Comparison of ENCODE assay signal across 8 cellular contexts in genomic region chr1:144104000-144104677, GRCh38.
DNase-seq lines count a peak whose midpoint lies in the region; ATAC-seq, FAIRE-seq and TF ChIP-seq lines count a peak whose summit lies in the region.
"Not testable (repeated sequence)": the region's sequence is repeated elsewhere in the genome, so short reads cannot be mapped to it uniquely, and the experiment has no call there.

No MANE protein-coding gene starts in this region.

- not testable (repeated sequence) for H3K36me3 Mint-ChIP-seq in T-helper 1 cell treated with Interleukin-12 subunit alpha and Interleukin-12 subunit beta and Interleukin-4 antibody, amounts not matched to agents 30 μg/mL and 1 μg/mL, for 36 hours (ENCODE audit: low read depth)

- H3K4me3 ChIP-seq in body of pancreas, uterus: not testable (repeated sequence)

- H3K36me3 ChIP-seq in body of pancreas (replicated peaks in 1 of 2; ENCODE audit: insufficient read depth in 1 of 2, low read depth in 2 of 2); uterus: not testable (repeated sequence)

- not testable (repeated sequence) for H3K27ac ChIP-seq in body of pancreas, uterus

- H3K4me1 Mint-ChIP-seq in T-helper 1 cell treated with Interleukin-12 subunit alpha and Interleukin-12 subunit beta and Interleukin-4 antibody, amounts not matched to agents 30 μg/mL and 1 μg/mL, for 36 hours (ENCODE audit: low read depth) = not testable (repeated sequence)

- H3K9me3 Mint-ChIP-seq in T-helper 1 cell treated with Interleukin-12 subunit alpha and Interleukin-12 subunit beta and Interleukin-4 antibody, amounts not matched to agents 30 μg/mL and 1 μg/mL, for 36 hours = not testable (repeated sequence)

- not testable (repeated sequence) for H3K4me3 Mint-ChIP-seq in T-helper 1 cell treated with Interleukin-12 subunit alpha and Interleukin-12 subunit beta and Interleukin-4 antibody, amounts not matched to agents 30 μg/mL and 1 μg/mL, for 36 hours

- not testable (repeated sequence) for H3K27me3 Mint-ChIP-seq in T-helper 1 cell treated with Interleukin-12 subunit alpha and Interleukin-12 subunit beta and Interleukin-4 antibody, amounts not matched to agents 30 μg/mL and 1 μg/mL, for 36 hours (ENCODE audit: low read depth)

- H3K4me1 ChIP-seq in body of pancreas, uterus: not testable (repeated sequence)

- TF ChIP-seq POLR2A in GM12892 (IDR thresholded peaks at IDR 0.05; ENCODE audit: low read depth, low read length); body of pancreas (IDR thresholded peaks at IDR 0.05); uterus (IDR thresholded peaks at IDR 0.05): not testable (repeated sequence)

- peak overlapping the region; percentile 46 for H3K27ac Mint-ChIP-seq in T-helper 1 cell treated with Interleukin-12 subunit alpha and Interleukin-12 subunit beta and Interleukin-4 antibody, amounts not matched to agents 30 μg/mL and 1 μg/mL, for 36 hours

- not testable (repeated sequence) for ATAC-seq in body of pancreas

- not testable (repeated sequence) for TF ChIP-seq CTCF in body of pancreas (IDR thresholded peaks at IDR 0.05); uterus (IDR thresholded peaks at IDR 0.05)

- H3K27me3 ChIP-seq in body of pancreas, uterus: not testable (repeated sequence)

- 72 to 77% methylated on average over 14 of the region's 14 CpGs for WGBS in body of pancreas, 2 donors

- peak; percentile 6 for DNase-seq in GM12892 (ENCODE audit: insufficient read length)
- DNase-seq in activated T-cell treated with anti-CD3 and anti-CD28 coated beads for 24 hours (ENCODE audit: low read depth) = peak; percentile 20
- DNase-seq in body of pancreas = peak in 3 of 4 donors; percentile 33 to 53 (median 41)
- DNase-seq in head of caudate nucleus = peak; percentile 9 to 85 (median 55)
- peak; percentile 71 for DNase-seq in mucosa of gallbladder (ENCODE audit: low spot score)
- peak; percentile 27 to 55 for DNase-seq in stimulated activated CD4-positive, alpha-beta T cell treated with anti-CD3 and anti-CD28 coated beads, Interleukin-2, amount 100 ng/mL, for 24 hours
- DNase-seq in uterus = peak; percentile 51 to 56

- intact Hi-C loops in body of pancreas (cut with DNase I); head of caudate nucleus (cut with DNase I); uterus (cut with DNase I; ENCODE audit: low total_unique reads): not testable (repeated sequence)

- FAIRE-seq in GM12892 (lab: Jason Lieb, UNC) = not testable (repeated sequence)

- H3K9me3 ChIP-seq in body of pancreas, uterus: not testable (repeated sequence)

Comparison
In these comparisons a context has a peak if more than half of its experiments do, and no peak if none do; other contexts are left out.
1. DNase-seq: peak in every context shown above with its lines; median percentile 71 in mucosa of gallbladder; 55 in head of caudate nucleus; 54 in uterus; 41 in body of pancreas; 41 in stimulated activated CD4-positive, alpha-beta T cell treated with anti-CD3 and anti-CD28 coated beads, Interleukin-2, amount 100 ng/mL, for 24 hours; 20 in activated T-cell treated with anti-CD3 and anti-CD28 coated beads for 24 hours; 6 in GM12892.